16 cellular contexts compared by ENCODE assay signal in the genomic region with DNA sequence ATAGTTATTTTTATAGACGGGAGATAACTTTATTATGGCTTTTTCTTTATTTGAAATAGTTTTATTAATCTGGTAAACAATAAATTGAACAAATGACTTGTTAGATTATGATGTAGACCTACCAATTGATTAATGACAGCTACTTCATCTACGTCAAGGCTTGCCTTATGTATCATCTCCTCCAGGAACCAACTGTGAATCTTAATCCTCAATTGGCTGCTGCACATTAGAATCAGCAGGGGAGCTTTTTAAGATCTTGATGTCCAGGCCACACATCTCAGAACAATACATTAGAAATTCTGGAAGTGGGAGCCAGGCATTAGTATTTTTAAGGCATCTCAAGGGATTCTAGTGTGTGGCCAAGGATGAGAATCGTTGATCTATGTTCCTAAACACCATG. TPM values are rescaled to one million over a fixed set of nuclear protein-coding genes. Genes with fewer than 3 reads are reported as not detected.
DNase-seq lines count a peak whose midpoint lies in the region; ATAC-seq and TF ChIP-seq lines count a peak whose summit lies in the region.
"Had no signal": no experiment of that assay in that cellular context is flagged by ENCODE, and none has a peak within 500 bp of the region (broad histone marks: within the 10 kb centered on the region; RNA-seq: fewer than 3 reads in every experiment).

No MANE protein-coding gene starts in this region.

- H3K27me3 ChIP-seq in A673 (replicated peaks; ENCODE audit: insufficient read depth, low read depth, low read length, poor library complexity) (no peaks in the 10 kb centered on the region), GM23248 (replicated peaks; ENCODE audit: insufficient read depth) (no peaks in the 10 kb centered on the region), esophagus muscularis mucosa (no peaks in the 10 kb centered on the region)
- H3K27me3 ChIP-seq: BE2C had no signal

- no peaks in the 10 kb centered on the region for H3K9me3 ChIP-seq in A673 (ENCODE audit: low read depth, low read length, poor library complexity, severe bottlenecking)
- H3K9me3 ChIP-seq in GM23248 (ENCODE audit: low read depth) = no peaks in the 10 kb centered on the region
- no peaks in the 10 kb centered on the region for H3K9me3 ChIP-seq in esophagus muscularis mucosa
- H3K9me3 ChIP-seq: BE2C, SK-N-SH had no signal

- peaks cover 19% of the 10 kb centered on the region for H3K4me1 Mint-ChIP-seq in chondrocyte (ENCODE audit: low read depth)
- peaks cover 43% of the 10 kb centered on the region for H3K4me1 Mint-ChIP-seq in nephron
- H3K4me1 Mint-ChIP-seq: CD4-positive, alpha-beta memory T cell had no signal

- peaks cover 21% of the 10 kb centered on the region for H3F3A ChIP-seq in GM23248 (ENCODE audit: insufficient read depth)

- H3K27me3 Mint-ChIP-seq in chondrocyte (ENCODE audit: low read depth) = no peaks in the 10 kb centered on the region
- H3K27me3 Mint-ChIP-seq in nephron (ENCODE audit: low read depth) = no peaks in the 10 kb centered on the region

- H3K4me3 Mint-ChIP-seq in chondrocyte (ENCODE audit: unreplicated experiment) (no peak overlapping the region), nephron (no peak overlapping the region)
- H3K4me3 Mint-ChIP-seq: CD4-positive, alpha-beta memory T cell had no signal

- DNase-seq in A673 (ENCODE audit: low spot score) (peak; percentile 79), GM23248 (peak; percentile 20), chondrocyte (ENCODE audit: low spot score) (no peak), esophagus muscularis mucosa (ENCODE audit: extremely low spot score) (no peak)
- no peak for DNase-seq in activated CD4-positive, CD25-positive, alpha-beta regulatory T cell (lab: John Stamatoyannopoulos, UW)
- DNase-seq: BE2C; CD4-positive, alpha-beta memory T cell; KG1; NCI-H1092; NCI-H510A treated with DMSO at 0.1 percent for 48 hours; NK-92 treated with Interleukin-12 subunit alpha and Interleukin-12 subunit beta, amount 100 ng/mL, for 24 hours; SK-N-SH had no signal

- peak overlapping the region; percentile 74 for H3K4me2 ChIP-seq in GM23248 (ENCODE audit: unreplicated experiment)

- TF ChIP-seq EP300 in esophagus muscularis mucosa (IDR thresholded peaks at IDR 0.05) = no peak

- H3K27ac ChIP-seq in A673 (ENCODE audit: low read depth, low read length, poor library complexity, severe bottlenecking) (peak overlapping the region; percentile 75), GM23248 (peak overlapping the region; percentile 94), esophagus muscularis mucosa (replicated peaks in 1 of 4) (peak overlapping the region in 1 of 4 donors; percentile 27)
- H3K27ac ChIP-seq: RWPE1 had no signal

- H3K36me3 ChIP-seq in A673 (ENCODE audit: insufficient read depth, low read length, poor library complexity, severe bottlenecking) = no peaks in the 10 kb centered on the region
- H3K36me3 ChIP-seq in GM23248 (ENCODE audit: low read depth) = no peaks in the 10 kb centered on the region
- H3K36me3 ChIP-seq in esophagus muscularis mucosa = no peaks in the 10 kb centered on the region
- H3K36me3 ChIP-seq: BE2C had no signal

- no peaks in the 10 kb centered on the region for H3K9me3 Mint-ChIP-seq in chondrocyte (ENCODE audit: low read depth)
- H3K9me3 Mint-ChIP-seq in nephron = peaks cover 9% of the 10 kb centered on the region

- peak overlapping the region; percentile 68 for H3K27ac Mint-ChIP-seq in chondrocyte (ENCODE audit: unreplicated experiment)
- H3K27ac Mint-ChIP-seq in nephron = peak overlapping the region; percentile 87 to 94 (median 88)
- H3K27ac Mint-ChIP-seq: CD4-positive, alpha-beta memory T cell had no signal

- H3K9ac ChIP-seq in GM23248 = peak overlapping the region; percentile 81

- H3K36me3 Mint-ChIP-seq in chondrocyte (ENCODE audit: low read depth) = peaks cover 1% of the 10 kb centered on the region
- H3K36me3 Mint-ChIP-seq in nephron (ENCODE audit: low read depth) = no peaks in the 10 kb centered on the region
- H3K36me3 Mint-ChIP-seq: CD4-positive, alpha-beta memory T cell had no signal

- CTCF ChIA-PET in A673 (lab: Charles Lee) = no interaction called here

- in situ Hi-C loops in GM23248 (cut with MboI) = no loop called here

- no peak for ATAC-seq in HG03039 (IDR thresholded peaks at IDR 0.05; ENCODE audit: unreplicated experiment)
- ATAC-seq: HCT116 had no signal

- TF ChIP-seq CTCF in A673 (conservative IDR thresholded peaks at IDR 0.05; ENCODE audit: low read depth, low read length) (no peak), chondrocyte (IDR thresholded peaks at IDR 0.05) (no peak), nephron (IDR thresholded peaks at IDR 0.05; ENCODE audit: unreplicated experiment in 3 of 3) (no peak), esophagus muscularis mucosa (IDR thresholded peaks at IDR 0.05) (no peak)

- no peaks in the 10 kb centered on the region for H3K79me2 ChIP-seq in GM23248 (ENCODE audit: insufficient read depth)

- POLR2A ChIA-PET in A673 (lab: Charles Lee; ENCODE audit: low non-redundant PET) = no interaction called here

- intact Hi-C loops in A673 (cut with micrococcal nuclease; ENCODE audit: unreplicated experiment) (no loop called here), esophagus muscularis mucosa (cut with DNase I) (no loop called here)

- no peaks in the 10 kb centered on the region for H3K9me2 ChIP-seq in GM23248 (ENCODE audit: insufficient read depth)
- H3K9me2 ChIP-seq: SK-N-SH had no signal

- BruUV-seq in A673 (replicated peaks; lab: Mats Ljungman, UMichigan) = no TSS peak

- no peaks in the 10 kb centered on the region for H4K20me1 ChIP-seq in GM23248 (ENCODE audit: insufficient read depth)

- TF ChIP-seq POLR2A in esophagus muscularis mucosa (IDR thresholded peaks at IDR 0.05; ENCODE audit: low read depth) = no peak

- H3K4me3 ChIP-seq in A673 (ENCODE audit: low read depth, low read length, poor library complexity, severe bottlenecking) (no peak overlapping the region), GM23248 (peak overlapping the region; percentile 54), esophagus muscularis mucosa (no peak overlapping the region)

- 33 to 41% methylated on average over 3 of the region's 3 CpGs for WGBS in GM23248 (ENCODE audit: low coverage in 1 of 2, low lambda C conversion rate in 2 of 2, missing lambda C conversion rate in 2 of 2), 2 experiments
- WGBS in esophagus muscularis mucosa = 86% methylated on average over 3 of the region's 3 CpGs

- H3K4me1 ChIP-seq in A673 (ENCODE audit: insufficient read depth, low read length, poor library complexity, severe bottlenecking) (peaks cover 32% of the 10 kb centered on the region), GM23248 (ENCODE audit: insufficient read depth) (peaks cover 30% of the 10 kb centered on the region), esophagus muscularis mucosa (peaks cover 0 to 10% (median 0%) of the 10 kb centered on the region in 4 donors)
- H3K4me1 ChIP-seq: BE2C had no signal

- H2AFZ ChIP-seq in GM23248 = no peak overlapping the region

RNA-seq across cellular contexts. Expression of a gene that starts 52.0 kb away (rescaled TPM):
- total RNA-seq in A673 (2021) (15.3 and 17.2 TPM in 2 replicates), chondrocyte (16.6 to 21.0 TPM (median 17.9 TPM) in 3 replicates), esophagus muscularis mucosa (10 to 100 TPM; 13.8 to 21.6 (median 16.9) TPM)
- 9.1 and 11.4 TPM in 2 replicates for total RNA-seq in GM23248 (2014; rRNA removed; shearing (Covaris generic))
- 31.8 and 33.7 TPM in 2 replicates for polyA plus RNA-seq in GM23248 (2016; fragmentation: Nextera tagmentation; extraction: Ambion mirVana)

Comparison
In these comparisons a context has a peak if more than half of its experiments do, and no peak if none do; other contexts are left out.
1. DNase-seq: peak in A673 (single experiment) and GM23248 (single experiment); none in chondrocyte (single experiment), activated CD4-positive, CD25-positive, alpha-beta regulatory T cell (0 of 4) and esophagus muscularis mucosa (single experiment).